In the genomic region with DNA sequence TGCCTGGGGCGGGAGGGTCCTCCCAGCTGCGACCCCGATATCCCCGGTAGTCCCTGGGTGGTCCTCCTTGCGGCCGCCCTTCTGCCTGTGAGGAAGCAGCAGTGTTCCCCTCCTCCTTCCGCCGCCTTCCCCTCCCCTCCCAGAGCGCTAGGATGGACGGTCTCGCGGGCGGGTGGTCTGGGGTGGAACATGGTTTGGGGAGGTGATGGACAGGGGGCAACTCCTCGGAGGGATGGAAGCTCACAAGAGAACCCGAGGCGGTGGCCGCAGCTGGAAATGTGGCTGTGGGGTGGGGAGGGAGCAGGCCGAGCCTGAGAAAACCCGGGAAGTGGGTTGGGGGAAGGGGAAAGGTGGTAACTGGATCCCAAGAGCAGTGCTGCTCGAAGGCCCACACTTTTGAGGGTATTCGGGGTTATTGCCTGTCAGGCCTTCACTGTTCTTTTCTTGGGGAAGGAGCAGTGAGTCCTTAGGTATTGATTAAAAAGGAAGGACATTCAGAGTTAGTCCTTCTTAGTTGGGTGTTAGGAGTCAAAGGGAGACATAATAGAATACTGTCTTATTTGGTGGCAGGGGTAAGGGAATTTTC, we compare ENCODE assay signal across 8 cellular contexts. TPM values are rescaled to one million over a fixed set of nuclear protein-coding genes. Genes with fewer than 3 reads are reported as not detected.
DNase-seq lines count a peak whose midpoint lies in the region; ATAC-seq and TF ChIP-seq lines count a peak whose summit lies in the region.

No MANE protein-coding gene starts in this region.

- 1% methylated on average over 18 to 20 of the region's 21 CpGs for WGBS in tibial nerve, 2 donors

- in situ Hi-C loops in HAP-1 (cut with MboI; ENCODE audit: low sequenced_read_pairs): no loop called here

- no peak for TF ChIP-seq EP300 in tibial nerve (IDR thresholded peaks at IDR 0.05)

- ATAC-seq in natural killer cell treated with Interleukin-12 subunit alpha and Interleukin-12 subunit beta and Interleukin-15 and Interleukin-18, amount 100 ng/mL, for 72 hours: peak; percentile 56 to 63

- no peaks in the 10 kb centered on the region for H3K9me3 ChIP-seq in HAP-1
- no peaks in the 10 kb centered on the region for H3K9me3 ChIP-seq in tibial nerve

- no peaks in the 10 kb centered on the region for H3K36me3 Mint-ChIP-seq in natural killer cell treated with Interleukin-12 subunit alpha and Interleukin-12 subunit beta and Interleukin-15 and Interleukin-18, amount 100 ng/mL, for 72 hours

- TF ChIP-seq CTCF in NB4 (IDR thresholded peaks at IDR 0.05; ENCODE audit: low read depth, low read length) (no peak), tibial nerve (IDR thresholded peaks at IDR 0.05) (no peak)

- H3K9me3 Mint-ChIP-seq in natural killer cell treated with Interleukin-12 subunit alpha and Interleukin-12 subunit beta and Interleukin-15 and Interleukin-18, amount 100 ng/mL, for 72 hours: no peaks in the 10 kb centered on the region

- H3K36me3 ChIP-seq in HAP-1 (replicated peaks): peaks cover 16% of the 10 kb centered on the region
- H3K36me3 ChIP-seq in tibial nerve: peaks cover 0 to 13% (median 0%) of the 10 kb centered on the region in 3 donors

- H3K27me3 Mint-ChIP-seq in natural killer cell treated with Interleukin-12 subunit alpha and Interleukin-12 subunit beta and Interleukin-15 and Interleukin-18, amount 100 ng/mL, for 72 hours: no peaks in the 10 kb centered on the region

- H3K27me3 ChIP-seq in HAP-1 (ENCODE audit: low read depth) (no peaks in the 10 kb centered on the region), tibial nerve (no peaks in the 10 kb centered on the region)

- peaks cover 9% of the 10 kb centered on the region for H3K4me1 ChIP-seq in HAP-1
- H3K4me1 ChIP-seq in tibial nerve: peaks cover 0 to 49% (median 22%) of the 10 kb centered on the region in 4 donors

- peaks cover 21 to 39% of the 10 kb centered on the region in 2 donors for H3K4me1 Mint-ChIP-seq in natural killer cell treated with Interleukin-12 subunit alpha and Interleukin-12 subunit beta and Interleukin-15 and Interleukin-18, amount 100 ng/mL, for 72 hours (ENCODE audit: low read depth in 2 of 2)

- H3K4me3 Mint-ChIP-seq in natural killer cell treated with Interleukin-12 subunit alpha and Interleukin-12 subunit beta and Interleukin-15 and Interleukin-18, amount 100 ng/mL, for 72 hours: peak overlapping the region; percentile 95

- peak overlapping the region; percentile 85 to 96 (median 94) for H3K27ac ChIP-seq in tibial nerve

- peak overlapping the region; percentile 98 for H3K4me3 ChIP-seq in HAP-1
- peak overlapping the region; percentile 83 for H3K4me3 ChIP-seq in NB4 (ENCODE audit: low read depth, low read length)
- peak overlapping the region; percentile 77 to 95 (median 78) for H3K4me3 ChIP-seq in tibial nerve

- no peak for TF ChIP-seq POLR2A in NB4 (IDR thresholded peaks at IDR 0.05; ENCODE audit: extremely low read depth, insufficient read length)
- TF ChIP-seq POLR2A in tibial nerve (IDR thresholded peaks at IDR 0.05): no peak

- peak overlapping the region; percentile 91 to 97 for H3K27ac Mint-ChIP-seq in natural killer cell treated with Interleukin-12 subunit alpha and Interleukin-12 subunit beta and Interleukin-15 and Interleukin-18, amount 100 ng/mL, for 72 hours

- DNase-seq in DMS53 (lab: John Stamatoyannopoulos, UW) (peak; percentile 76), DMS53 treated with DMSO at 0.1 percent for 48 hours (lab: John Stamatoyannopoulos, UW; ENCODE audit: unreplicated experiment) (no peak), HAP-1 (ENCODE audit: low spot score in 2 of 2) (peak; percentile 48 to 69), NB4 (ENCODE audit: low read depth) (peak; percentile 72), activated T-cell treated with anti-CD3 and anti-CD28 coated beads for 24 hours (ENCODE audit: low read depth) (peak; percentile 32), fibroblast of peridontal ligament (ENCODE audit: extremely low read depth) (peak; percentile 20), tibial nerve (ENCODE audit: low spot score in 2 of 2) (peak; percentile 17 to 36)
- peak; percentile 68 for DNase-seq in natural killer cell treated with Interleukin-12 subunit alpha and Interleukin-12 subunit beta and Interleukin-15 and Interleukin-18, amount 100 ng/mL, for 72 hours (ENCODE audit: low spot score)

RNA-seq across cellular contexts. Expression of gene UBE2K, which starts 0.6 kb away (rescaled TPM):
- total RNA-seq in natural killer cell treated with Interleukin-12 subunit alpha and Interleukin-12 subunit beta and Interleukin-15 and Interleukin-18, amount 100 ng/mL, for 72 hours: 10 to 100 TPM; 62.8 to 89.7 TPM
- total RNA-seq in tibial nerve: 10 to 100 TPM; 19.0 to 28.0 (median 24.5) TPM

RNA-seq across cellular contexts. Expression of gene SMIM14, which starts 59.9 kb away (rescaled TPM):
- total RNA-seq in natural killer cell treated with Interleukin-12 subunit alpha and Interleukin-12 subunit beta and Interleukin-15 and Interleukin-18, amount 100 ng/mL, for 72 hours: 1 to 10 TPM; 2.5 to 7.8 TPM
- 10 to 100 TPM; 26.7 to 42.6 (median 36.2) TPM for total RNA-seq in tibial nerve
